ENCODE assay signal across 20 cellular contexts in genomic region chr6:7189101-7189721, GRCh38.
DNase-seq lines count a peak whose midpoint lies in the region; ATAC-seq and TF ChIP-seq lines count a peak whose summit lies in the region.
"Had no signal": no experiment of that assay in that cellular context is flagged by ENCODE, and none has a peak within 500 bp of the region (broad histone marks: within the 10 kb centered on the region; RNA-seq: fewer than 3 reads in every experiment).

No MANE protein-coding gene starts in this region.

- H3K36me3 ChIP-seq in esophagus squamous epithelium, result peaks cover 18 to 98% (median 45%) of the 10 kb centered on the region in 3 donors
- peaks cover 34 to 41% of the 10 kb centered on the region in 2 donors for H3K36me3 ChIP-seq in mucosa of rectum (ENCODE audit: control insufficient read depth in 2 of 2, insufficient read depth in 2 of 2, low read length in 2 of 2)
- H3K36me3 ChIP-seq: ovary had no signal

- intact Hi-C loops in esophagus squamous epithelium (cut with DNase I), result no loop called here

- peaks cover 14% of the 10 kb centered on the region for H3K4me1 Mint-ChIP-seq in stimulated activated naive CD8-positive, alpha-beta T cell treated with anti-CD3 and anti-CD28 coated beads, Interleukin-15, Interleukin-2, amounts not matched to agents 100 ng/mL and 50 ng/mL, for 24 hours (ENCODE audit: low read depth)

- ATAC-seq in stimulated activated naive CD8-positive, alpha-beta T cell treated with anti-CD3 and anti-CD28 coated beads, Interleukin-15, Interleukin-2, amounts not matched to agents 100 U/mL and 50 U/mL, for 24 hours, result no peak
- no peak for ATAC-seq in GM19395 (IDR thresholded peaks at IDR 0.05; ENCODE audit: unreplicated experiment)

- H3K27me3 ChIP-seq in esophagus squamous epithelium (no peaks in the 10 kb centered on the region), mucosa of rectum (ENCODE audit: control insufficient read depth in 2 of 2, insufficient read depth in 2 of 2, low read length in 2 of 2) (no peaks in the 10 kb centered on the region)
- H3K27me3 ChIP-seq: ovary had no signal

- H3K4me3 Mint-ChIP-seq in stimulated activated naive CD8-positive, alpha-beta T cell treated with anti-CD3 and anti-CD28 coated beads, Interleukin-15, Interleukin-2, amounts not matched to agents 100 ng/mL and 50 ng/mL, for 24 hours, result no peak overlapping the region
- H3K4me3 Mint-ChIP-seq: activated CD4-positive, alpha-beta T cell treated with anti-CD3 and anti-CD28 coated beads, Interleukin-2, amount 10 ng/mL, durations not matched to agents 24 days and 14 days; activated naive CD4-positive, alpha-beta T cell treated with anti-CD3 and anti-CD28 coated beads for 36 hours had no signal

- no peak overlapping the region for H3K9ac ChIP-seq in mucosa of rectum (ENCODE audit: low read depth in 1 of 2, low read length in 2 of 2)

- TF ChIP-seq CTCF in esophagus squamous epithelium (IDR thresholded peaks at IDR 0.05), result no peak
- TF ChIP-seq CTCF in GM20000 (IDR thresholded peaks at IDR 0.05; ENCODE audit: extremely low read depth, missing control alignments), result no peak

- peaks cover 88% of the 10 kb centered on the region for H3K36me3 Mint-ChIP-seq in stimulated activated naive CD8-positive, alpha-beta T cell treated with anti-CD3 and anti-CD28 coated beads, Interleukin-15, Interleukin-2, amounts not matched to agents 100 ng/mL and 50 ng/mL, for 24 hours (ENCODE audit: low read depth)

- H3K4me1 ChIP-seq in esophagus squamous epithelium (peaks cover 0 to 8% (median 0%) of the 10 kb centered on the region in 3 donors), mucosa of rectum (ENCODE audit: control insufficient read depth in 2 of 2, insufficient read depth in 2 of 2, low read length in 2 of 2) (peaks cover 8 to 9% of the 10 kb centered on the region in 2 donors)

- H3K27ac ChIP-seq in esophagus squamous epithelium, result peak overlapping the region in 3 of 4 donors; percentile 2 to 64 (median 5)
- peak overlapping the region; percentile 20 to 50 for H3K27ac ChIP-seq in mucosa of rectum (ENCODE audit: low read depth in 2 of 2, low read length in 2 of 2)
- H3K27ac ChIP-seq: C4-2B, ovary had no signal

- H3K4me3 ChIP-seq in esophagus squamous epithelium (no peak overlapping the region), mucosa of rectum (ENCODE audit: low read length in 2 of 2) (no peak overlapping the region)
- H3K4me3 ChIP-seq: ovary had no signal

- H3K9me3 ChIP-seq in esophagus squamous epithelium (no peaks in the 10 kb centered on the region), mucosa of rectum (ENCODE audit: control insufficient read depth in 2 of 2, low read length in 2 of 2) (no peaks in the 10 kb centered on the region)
- H3K9me3 ChIP-seq: ovary had no signal

- WGBS in esophagus squamous epithelium, 2 donors, result 85 to 98% methylated on average over 2 to 7 of the region's 9 CpGs

- TF ChIP-seq POLR2A in esophagus squamous epithelium (IDR thresholded peaks at IDR 0.05), result no peak

- no peaks in the 10 kb centered on the region for H3K27me3 Mint-ChIP-seq in stimulated activated naive CD8-positive, alpha-beta T cell treated with anti-CD3 and anti-CD28 coated beads, Interleukin-15, Interleukin-2, amounts not matched to agents 100 ng/mL and 50 ng/mL, for 24 hours
- H3K27me3 Mint-ChIP-seq: activated CD4-positive, alpha-beta T cell treated with anti-CD3 and anti-CD28 coated beads, Interleukin-2, amount 10 ng/mL, durations not matched to agents 24 days and 14 days had no signal

- DNase-seq in stimulated activated naive CD8-positive, alpha-beta T cell treated with anti-CD3 and anti-CD28 coated beads, Interleukin-15, Interleukin-2, amounts not matched to agents 100 U/mL and 50 U/mL, for 24 hours, result no peak
- no peak for DNase-seq in esophagus squamous epithelium (lab: John Stamatoyannopoulos, UW)
- DNase-seq in NCI-H1092 treated with DMSO at 0.1 percent for 48 hours (lab: John Stamatoyannopoulos, UW), result no peak
- no peak for DNase-seq in GM20000 (ENCODE audit: low spot score)
- DNase-seq in inferior parietal cortex (ENCODE audit: extremely low spot score), result no peak
- DNase-seq: ACHN; activated CD4-positive, alpha-beta T cell treated with anti-CD3 and anti-CD28 coated beads, Interleukin-2, amount 10 ng/mL, durations not matched to agents 24 days and 14 days; activated naive CD4-positive, alpha-beta T cell treated with anti-CD3 and anti-CD28 coated beads for 36 hours; GDM1; KBM-7; NCI-H1048; NCI-H524 treated with DMSO at 0.1 percent for 48 hours; ovary; SHP77; stimulated activated CD4-positive, alpha-beta T cell treated with anti-CD3 and anti-CD28 coated beads, Interleukin-2, amount 100 ng/mL, for 24 hours; T-helper 1 cell had no signal

- no peaks in the 10 kb centered on the region for H3K9me3 Mint-ChIP-seq in stimulated activated naive CD8-positive, alpha-beta T cell treated with anti-CD3 and anti-CD28 coated beads, Interleukin-15, Interleukin-2, amounts not matched to agents 100 ng/mL and 50 ng/mL, for 24 hours
- H3K9me3 Mint-ChIP-seq: activated CD4-positive, alpha-beta T cell treated with anti-CD3 and anti-CD28 coated beads, Interleukin-2, amount 10 ng/mL, durations not matched to agents 24 days and 14 days; activated naive CD4-positive, alpha-beta T cell treated with anti-CD3 and anti-CD28 coated beads for 36 hours had no signal

- peak overlapping the region; percentile 49 for H3K27ac Mint-ChIP-seq in stimulated activated naive CD8-positive, alpha-beta T cell treated with anti-CD3 and anti-CD28 coated beads, Interleukin-15, Interleukin-2, amounts not matched to agents 100 ng/mL and 50 ng/mL, for 24 hours
- H3K27ac Mint-ChIP-seq: activated naive CD4-positive, alpha-beta T cell treated with anti-CD3 and anti-CD28 coated beads for 36 hours had no signal
